25 cellular contexts compared by ENCODE assay signal in genomic region chr1:10782491-10783244, GRCh38. TPM values are rescaled to one million over a fixed set of nuclear protein-coding genes. Genes with fewer than 3 reads are reported as not detected.
DNase-seq lines count a peak whose midpoint lies in the region; ATAC-seq and FAIRE-seq lines count a peak whose summit lies in the region.
"Had no signal": no experiment of that assay in that cellular context is flagged by ENCODE, and none has a peak within 500 bp of the region (broad histone marks: within the 10 kb centered on the region; RNA-seq: fewer than 3 reads in every experiment).

No MANE protein-coding gene starts in this region.

- H3K27ac ChIP-seq in ectodermal cell (ENCODE audit: insufficient read depth, low read depth, low read length, poor library complexity, severe bottlenecking), result peak overlapping the region; percentile 20
- H3K27ac ChIP-seq in neuronal stem cell (replicated peaks; ENCODE audit: low read length), result no peak overlapping the region
- H3K27ac ChIP-seq in small intestine (ENCODE audit: low read depth in 1 of 2, low read length in 1 of 2), result no peak overlapping the region
- H3K27ac ChIP-seq: 22Rv1; BLaER1 treated with 17β-estradiol and CSF1 and Interleukin-3, amounts not matched to agents 10 nM and 100 nM; RWPE1 had no signal

- no peak overlapping the region for H3K23ac ChIP-seq in neuronal stem cell (ENCODE audit: low read depth, low read length, poor library complexity)

- H3K4me1 ChIP-seq in ectodermal cell (ENCODE audit: control insufficient read depth, insufficient read depth, low read length) (peaks cover 26% of the 10 kb centered on the region), neuronal stem cell (ENCODE audit: control insufficient read depth in 2 of 2, insufficient read depth in 1 of 2, low read depth in 1 of 2, low read length in 2 of 2) (peaks cover 9 to 15% of the 10 kb centered on the region in 2 donors), small intestine (ENCODE audit: control insufficient read depth in 2 of 2, insufficient read depth in 1 of 2, low read depth in 1 of 2, low read length in 1 of 2) (peaks cover 0 to 2% of the 10 kb centered on the region in 2 donors)
- H3K4me1 ChIP-seq: BLaER1 treated with 17β-estradiol and CSF1 and Interleukin-3, amounts not matched to agents 10 nM and 100 nM had no signal

- no peak overlapping the region for H4K8ac ChIP-seq in neuronal stem cell (ENCODE audit: low read depth, low read length)

- H3K79me1 ChIP-seq in neuronal stem cell (ENCODE audit: low read depth, low read length), result peaks cover 2% of the 10 kb centered on the region

- H4K91ac ChIP-seq in neuronal stem cell (ENCODE audit: low read depth, low read length, poor library complexity), result no peak overlapping the region

- no peak overlapping the region for H2BK120ac ChIP-seq in neuronal stem cell (ENCODE audit: low read depth, low read length)

- H3K27me3 ChIP-seq in ectodermal cell (ENCODE audit: control insufficient read depth, insufficient read depth, low read length, poor library complexity, severe bottlenecking) (no peaks in the 10 kb centered on the region), neuronal stem cell (ENCODE audit: control insufficient read depth in 3 of 3, insufficient read depth in 3 of 3, low read depth in 1 of 3, low read length in 3 of 3) (peaks cover 0 to 49% (median 0%) of the 10 kb centered on the region in 3 experiments), small intestine (ENCODE audit: control insufficient read depth in 2 of 2, insufficient read depth in 2 of 2, low read length in 2 of 2) (no peaks in the 10 kb centered on the region)

- 81 to 84% methylated on average over 22 to 24 of the region's 24 CpGs for WGBS in ectodermal cell, 2 experiments
- no CpG with 5 or more reads among the region's 24 CpGs for WGBS in neuronal stem cell (ENCODE audit: extremely low coverage in 2 of 2, insufficient read length in 2 of 2, insufficient replicate concordance in 1 of 2), 2 donors
- WGBS in small intestine, 3 donors, result 26 to 56% (median 37%) methylated on average over 24 of the region's 24 CpGs

- H3K4me2 ChIP-seq in neuronal stem cell (ENCODE audit: insufficient read depth, low read length, poor library complexity, severe bottlenecking), result no peak overlapping the region
- H3K4me2 ChIP-seq: BLaER1 treated with 17β-estradiol and CSF1 and Interleukin-3, amounts not matched to agents 10 nM and 100 nM; SK-N-SH had no signal

- peak; percentile 37 for DNase-seq in NCI-H1092 treated with DMSO at 0.1 percent for 48 hours (lab: John Stamatoyannopoulos, UW)
- DNase-seq in NCI-H1092 (lab: John Stamatoyannopoulos, UW), result no peak
- no peak for DNase-seq in neuronal stem cell (ENCODE audit: low spot score)
- peak; percentile 31 for DNase-seq in small intestine
- DNase-seq in NCI-H526 treated with DMSO at 0.1 percent for 48 hours (lab: John Stamatoyannopoulos, UW), result no peak
- DNase-seq: ACHN; CD4-positive, alpha-beta memory T cell; DND-41; GOT3; Karpas-422; NCI-H1436; NCI-H187 treated with DMSO at 0.1 percent for 48 hours; NCI-H2107; NCI-H446 treated with DMSO at 0.1 percent for 48 hours; NK-92 treated with Interleukin-12 subunit alpha and Interleukin-12 subunit beta, amount 100 ng/mL, for 24 hours; SIG-M5; SK-N-SH had no signal

- no peak overlapping the region for H3K4ac ChIP-seq in neuronal stem cell (ENCODE audit: low read length)

- H3K14ac ChIP-seq in neuronal stem cell (ENCODE audit: low read length), result no peak overlapping the region

- H3K9me3 ChIP-seq in ectodermal cell (ENCODE audit: control insufficient read depth, low read length) (no peaks in the 10 kb centered on the region), neuronal stem cell (replicated peaks in 1 of 2; ENCODE audit: control insufficient read depth in 2 of 2, insufficient read depth in 1 of 2, low read depth in 1 of 2, low read length in 2 of 2) (no peaks in the 10 kb centered on the region), small intestine (ENCODE audit: control insufficient read depth, low read depth) (no peaks in the 10 kb centered on the region)
- H3K9me3 ChIP-seq: BLaER1 treated with 17β-estradiol and CSF1 and Interleukin-3, amounts not matched to agents 10 nM and 100 nM; SK-N-SH had no signal

- H2BK5ac ChIP-seq in neuronal stem cell (ENCODE audit: low read length), result no peak overlapping the region

- no peak for ATAC-seq in GM21737 (IDR thresholded peaks at IDR 0.05; ENCODE audit: unreplicated experiment)
- no peak for ATAC-seq in HG03342 (IDR thresholded peaks at IDR 0.05; ENCODE audit: unreplicated experiment)
- ATAC-seq: HCT116 had no signal

- FAIRE-seq in small intestine (lab: Jason Lieb, UNC), result no peak
- FAIRE-seq: GM12892 had no signal

- H3K36me3 ChIP-seq in ectodermal cell (ENCODE audit: control insufficient read depth, insufficient read depth, low read length) (no peaks in the 10 kb centered on the region), neuronal stem cell (replicated peaks in 1 of 2; ENCODE audit: control insufficient read depth in 2 of 2, insufficient read depth in 2 of 2, low read length in 2 of 2) (no peaks in the 10 kb centered on the region), small intestine (ENCODE audit: control insufficient read depth in 2 of 2, insufficient read depth in 2 of 2, low read length in 2 of 2) (no peaks in the 10 kb centered on the region)
- H3K36me3 ChIP-seq: BLaER1 treated with 17β-estradiol and CSF1 and Interleukin-3, amounts not matched to agents 10 nM and 100 nM had no signal

- peak overlapping the region; percentile 15 for H3K18ac ChIP-seq in neuronal stem cell (ENCODE audit: low read length)

- no peak overlapping the region for H2BK12ac ChIP-seq in neuronal stem cell (ENCODE audit: low read length)

- no peak overlapping the region for H3K9ac ChIP-seq in neuronal stem cell (ENCODE audit: low read depth, low read length, poor library complexity)
- H3K9ac ChIP-seq: BLaER1 treated with 17β-estradiol and CSF1 and Interleukin-3, amounts not matched to agents 10 nM and 100 nM; SK-N-SH had no signal

- H3K4me3 ChIP-seq in ectodermal cell (ENCODE audit: insufficient read depth, low read depth, low read length), result no peak overlapping the region
- no peak overlapping the region for H3K4me3 ChIP-seq in neuronal stem cell (ENCODE audit: low read length in 2 of 2)
- no peak overlapping the region for H3K4me3 ChIP-seq in small intestine (ENCODE audit: low read depth in 1 of 2, low read length in 2 of 2)
- H3K4me3 ChIP-seq: BLaER1 treated with 17β-estradiol and CSF1 and Interleukin-3, amounts not matched to agents 10 nM and 100 nM had no signal

- no peak overlapping the region for H2AFZ ChIP-seq in neuronal stem cell (ENCODE audit: low read length)

- no peak overlapping the region for H2AK5ac ChIP-seq in neuronal stem cell (ENCODE audit: low read depth, low read length)

- H2BK15ac ChIP-seq in neuronal stem cell (ENCODE audit: low read length), result no peak overlapping the region

RNA-seq across cellular contexts. Expression of gene CASZ1, which starts 13.8 kb away (rescaled TPM):
- 21.8 TPM for polyA plus RNA-seq in ectodermal cell (2013, experiment 1 of 4)
- 15.3 TPM for polyA plus RNA-seq in ectodermal cell (2013, experiment 2 of 4)
- 20.4 TPM for polyA plus RNA-seq in ectodermal cell (2013, experiment 3 of 4)
- 21.6 TPM for polyA plus RNA-seq in ectodermal cell (2013, experiment 4 of 4)
- 12.5 TPM for polyA plus RNA-seq in neuronal stem cell (2013, experiment 1 of 2)
- 13.3 TPM for polyA plus RNA-seq in neuronal stem cell (2013, experiment 2 of 2)
- polyA plus RNA-seq in small intestine, result 10 to 100 TPM; 13.5 to 23.0 (median 15.4) TPM

Comparison
In these comparisons a context has a peak if more than half of its experiments do, and no peak if none do; other contexts are left out.
1. DNase-seq: peak in NCI-H1092 treated with DMSO at 0.1 percent for 48 hours (single experiment) and small intestine (single experiment); none in NCI-H1092 (single experiment), neuronal stem cell (single experiment) and NCI-H526 treated with DMSO at 0.1 percent for 48 hours (single experiment).